Comparison of ENCODE assay signal across 1 cellular context in the genomic region with DNA sequence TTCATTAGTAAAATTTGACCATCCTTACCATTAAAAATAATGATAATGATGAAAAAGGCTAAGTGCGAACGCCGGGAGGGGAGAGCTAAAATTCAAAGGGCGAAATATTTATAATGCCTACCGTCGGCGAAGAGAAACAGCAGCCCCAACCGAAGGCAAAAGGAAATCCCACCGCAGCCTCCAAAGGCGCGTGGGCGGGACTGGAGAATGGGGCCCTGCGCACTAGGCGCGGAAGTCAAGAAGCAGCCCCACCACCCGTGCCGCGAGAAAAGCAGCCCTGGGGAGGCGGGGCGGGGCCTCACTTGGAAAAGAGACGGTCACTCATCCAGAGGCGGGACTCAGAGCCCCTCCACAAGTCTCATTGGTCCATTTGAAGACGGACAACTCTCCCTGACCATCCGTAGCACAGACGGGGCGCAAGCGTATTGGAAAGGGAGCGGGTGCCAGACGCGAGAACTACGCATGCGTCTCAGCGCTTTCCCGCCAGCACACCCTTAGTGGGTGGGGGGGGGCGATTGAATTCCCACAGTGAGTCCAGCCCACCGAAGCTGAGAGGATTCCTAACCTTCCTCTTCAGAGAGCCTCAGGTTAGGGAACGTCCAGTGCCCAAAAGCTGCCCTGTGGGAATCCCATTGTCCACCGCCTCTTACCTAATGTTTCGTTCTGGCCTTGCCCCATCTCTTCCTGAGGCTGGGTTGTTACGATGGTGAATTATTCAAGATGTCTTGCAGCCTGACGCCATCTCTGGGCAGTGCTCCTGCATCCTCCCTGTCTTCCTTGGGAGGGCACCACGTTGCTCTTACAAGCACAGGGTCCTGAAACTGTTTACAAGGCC.
TF ChIP-seq lines count a peak whose summit lies in the region.

No MANE protein-coding gene starts in this region.

TF ChIP-seq in HepG2, 621 proteins besides CTCF, POLR2A, EP300 and RAD21 (continued from another document):
- TF ChIP-seq HMG20B (CRISPR knock-in tag; conservative IDR thresholded peaks at IDR 0.05): no peak
- TF ChIP-seq ZNF224 (CRISPR knock-in tag; IDR thresholded peaks at IDR 0.05): 0 out of 2 replicates have a peak, but pooled peaks have one; percentile 10
- TF ChIP-seq U2AF1 (optimal IDR thresholded peaks at IDR 0.05; ENCODE audit: low read depth, low read length): no peak
- peak; percentile 56 for TF ChIP-seq PITX1 (CRISPR knock-in tag; IDR thresholded peaks at IDR 0.05)
- TF ChIP-seq MEF2D (CRISPR knock-in tag; IDR thresholded peaks at IDR 0.05): peak; percentile 38; the same call in 1 of the 2 replicates
- TF ChIP-seq CBX1 (IDR thresholded peaks at IDR 0.05; ENCODE audit: low read depth): peak; percentile 18
- TF ChIP-seq ZBTB1 (CRISPR knock-in tag; IDR thresholded peaks at IDR 0.05; ENCODE audit: borderline replicate concordance): no peak
- 0 out of 2 replicates have a peak, but pooled peaks have one; percentile 34 for TF ChIP-seq MYPOP (CRISPR knock-in tag; IDR thresholded peaks at IDR 0.05)
- 0 out of 2 replicates have a peak, but pooled peaks have one; percentile 22 for TF ChIP-seq NFATC3 (CRISPR knock-in tag; IDR thresholded peaks at IDR 0.05)
- peak; percentile 87 for TF ChIP-seq PATZ1 (CRISPR knock-in tag; IDR thresholded peaks at IDR 0.05)
- TF ChIP-seq RFXAP (CRISPR knock-in tag; IDR thresholded peaks at IDR 0.05; ENCODE audit: borderline replicate concordance): 0 out of 2 replicates have a peak, but pooled peaks have one; percentile 18
- 0 out of 2 replicates have a peak, but pooled peaks have one; percentile 30 for TF ChIP-seq HCFC1 (IDR thresholded peaks at IDR 0.05; ENCODE audit: low read depth, low read length)
- TF ChIP-seq, protein P1, sequence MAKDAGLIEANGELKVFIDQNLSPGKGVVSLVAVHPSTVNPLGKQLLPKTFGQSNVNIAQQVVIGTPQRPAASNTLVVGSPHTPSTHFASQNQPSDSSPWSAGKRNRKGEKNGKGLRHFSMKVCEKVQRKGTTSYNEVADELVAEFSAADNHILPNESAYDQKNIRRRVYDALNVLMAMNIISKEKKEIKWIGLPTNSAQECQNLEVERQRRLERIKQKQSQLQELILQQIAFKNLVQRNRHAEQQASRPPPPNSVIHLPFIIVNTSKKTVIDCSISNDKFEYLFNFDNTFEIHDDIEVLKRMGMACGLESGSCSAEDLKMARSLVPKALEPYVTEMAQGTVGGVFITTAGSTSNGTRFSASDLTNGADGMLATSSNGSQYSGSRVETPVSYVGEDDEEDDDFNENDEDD (CRISPR knock-in tag; IDR thresholded peaks at IDR 0.05; ENCODE audit: borderline replicate concordance): peak; percentile 97
- TF ChIP-seq ZNF720 (CRISPR knock-in tag; IDR thresholded peaks at IDR 0.05): no peak
- TF ChIP-seq, protein P2, sequence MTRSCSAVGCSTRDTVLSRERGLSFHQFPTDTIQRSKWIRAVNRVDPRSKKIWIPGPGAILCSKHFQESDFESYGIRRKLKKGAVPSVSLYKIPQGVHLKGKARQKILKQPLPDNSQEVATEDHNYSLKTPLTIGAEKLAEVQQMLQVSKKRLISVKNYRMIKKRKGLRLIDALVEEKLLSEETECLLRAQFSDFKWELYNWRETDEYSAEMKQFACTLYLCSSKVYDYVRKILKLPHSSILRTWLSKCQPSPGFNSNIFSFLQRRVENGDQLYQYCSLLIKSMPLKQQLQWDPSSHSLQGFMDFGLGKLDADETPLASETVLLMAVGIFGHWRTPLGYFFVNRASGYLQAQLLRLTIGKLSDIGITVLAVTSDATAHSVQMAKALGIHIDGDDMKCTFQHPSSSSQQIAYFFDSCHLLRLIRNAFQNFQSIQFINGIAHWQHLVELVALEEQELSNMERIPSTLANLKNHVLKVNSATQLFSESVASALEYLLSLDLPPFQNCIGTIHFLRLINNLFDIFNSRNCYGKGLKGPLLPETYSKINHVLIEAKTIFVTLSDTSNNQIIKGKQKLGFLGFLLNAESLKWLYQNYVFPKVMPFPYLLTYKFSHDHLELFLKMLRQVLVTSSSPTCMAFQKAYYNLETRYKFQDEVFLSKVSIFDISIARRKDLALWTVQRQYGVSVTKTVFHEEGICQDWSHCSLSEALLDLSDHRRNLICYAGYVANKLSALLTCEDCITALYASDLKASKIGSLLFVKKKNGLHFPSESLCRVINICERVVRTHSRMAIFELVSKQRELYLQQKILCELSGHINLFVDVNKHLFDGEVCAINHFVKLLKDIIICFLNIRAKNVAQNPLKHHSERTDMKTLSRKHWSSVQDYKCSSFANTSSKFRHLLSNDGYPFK (CRISPR knock-in tag; IDR thresholded peaks at IDR 0.05; ENCODE audit: borderline replicate concordance): peak; percentile 31; the same call in 1 of the 2 replicates
- peak; percentile 78 for TF ChIP-seq ZNF781 (CRISPR knock-in tag; IDR thresholded peaks at IDR 0.05; ENCODE audit: borderline replicate concordance, not compliant biosample characterization)
- TF ChIP-seq, protein P3, sequence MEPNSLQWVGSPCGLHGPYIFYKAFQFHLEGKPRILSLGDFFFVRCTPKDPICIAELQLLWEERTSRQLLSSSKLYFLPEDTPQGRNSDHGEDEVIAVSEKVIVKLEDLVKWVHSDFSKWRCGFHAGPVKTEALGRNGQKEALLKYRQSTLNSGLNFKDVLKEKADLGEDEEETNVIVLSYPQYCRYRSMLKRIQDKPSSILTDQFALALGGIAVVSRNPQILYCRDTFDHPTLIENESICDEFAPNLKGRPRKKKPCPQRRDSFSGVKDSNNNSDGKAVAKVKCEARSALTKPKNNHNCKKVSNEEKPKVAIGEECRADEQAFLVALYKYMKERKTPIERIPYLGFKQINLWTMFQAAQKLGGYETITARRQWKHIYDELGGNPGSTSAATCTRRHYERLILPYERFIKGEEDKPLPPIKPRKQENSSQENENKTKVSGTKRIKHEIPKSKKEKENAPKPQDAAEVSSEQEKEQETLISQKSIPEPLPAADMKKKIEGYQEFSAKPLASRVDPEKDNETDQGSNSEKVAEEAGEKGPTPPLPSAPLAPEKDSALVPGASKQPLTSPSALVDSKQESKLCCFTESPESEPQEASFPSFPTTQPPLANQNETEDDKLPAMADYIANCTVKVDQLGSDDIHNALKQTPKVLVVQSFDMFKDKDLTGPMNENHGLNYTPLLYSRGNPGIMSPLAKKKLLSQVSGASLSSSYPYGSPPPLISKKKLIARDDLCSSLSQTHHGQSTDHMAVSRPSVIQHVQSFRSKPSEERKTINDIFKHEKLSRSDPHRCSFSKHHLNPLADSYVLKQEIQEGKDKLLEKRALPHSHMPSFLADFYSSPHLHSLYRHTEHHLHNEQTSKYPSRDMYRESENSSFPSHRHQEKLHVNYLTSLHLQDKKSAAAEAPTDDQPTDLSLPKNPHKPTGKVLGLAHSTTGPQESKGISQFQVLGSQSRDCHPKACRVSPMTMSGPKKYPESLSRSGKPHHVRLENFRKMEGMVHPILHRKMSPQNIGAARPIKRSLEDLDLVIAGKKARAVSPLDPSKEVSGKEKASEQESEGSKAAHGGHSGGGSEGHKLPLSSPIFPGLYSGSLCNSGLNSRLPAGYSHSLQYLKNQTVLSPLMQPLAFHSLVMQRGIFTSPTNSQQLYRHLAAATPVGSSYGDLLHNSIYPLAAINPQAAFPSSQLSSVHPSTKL (CRISPR knock-in tag; IDR thresholded peaks at IDR 0.05): 0 out of 2 replicates have a peak, but pooled peaks have one; percentile 12
- TF ChIP-seq HNRNPLL (IDR thresholded peaks at IDR 0.05; ENCODE audit: low read depth, low read length, poor library complexity, severe bottlenecking): peak; percentile 88
